8 cellular contexts compared by ENCODE assay signal in genomic region chr6:149922642-149923326, GRCh38. TPM values are rescaled to one million over a fixed set of nuclear protein-coding genes. Genes with fewer than 3 reads are reported as not detected.
DNase-seq lines count a peak whose midpoint lies in the region; ATAC-seq and TF ChIP-seq lines count a peak whose summit lies in the region.

A gene with protein sequence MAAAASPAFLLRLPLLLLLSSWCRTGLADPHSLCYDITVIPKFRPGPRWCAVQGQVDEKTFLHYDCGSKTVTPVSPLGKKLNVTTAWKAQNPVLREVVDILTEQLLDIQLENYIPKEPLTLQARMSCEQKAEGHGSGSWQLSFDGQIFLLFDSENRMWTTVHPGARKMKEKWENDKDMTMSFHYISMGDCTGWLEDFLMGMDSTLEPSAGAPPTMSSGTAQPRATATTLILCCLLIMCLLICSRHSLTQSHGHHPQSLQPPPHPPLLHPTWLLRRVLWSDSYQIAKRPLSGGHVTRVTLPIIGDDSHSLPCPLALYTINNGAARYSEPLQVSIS (minus strand): TSS chr6:149923121. CDS start chr6:149923010, 111 bp downstream.

- H2AFZ ChIP-seq in PC-3 (ENCODE audit: low read length) = peak within 1 kb of the TSS; percentile 92

- CTCF ChIA-PET in PC-3 (lab: Charles Lee) = no interaction called here

- peak within 1 kb of the TSS; percentile 91 for H3K4me2 ChIP-seq in PC-3 (ENCODE audit: low read length)

- H3K36me3 ChIP-seq in PC-3 (ENCODE audit: low read depth, low read length) = no peaks in the 10 kb centered on the region; the same call in 1 of the 2 replicates
- H3K36me3 ChIP-seq in esophagus (ENCODE audit: control insufficient read depth in 2 of 2, insufficient read depth in 2 of 2, low read length in 1 of 2) = peaks cover 0 to 4% of the 10 kb centered on the region in 2 donors

- ATAC-seq in PC-3 = peak; percentile 84
- ATAC-seq in activated T-cell treated with anti-CD3 and anti-CD28 coated beads, Interleukin-2, amount 50 U/mL, for 4 hours = peak; percentile 96
- ATAC-seq in HG03159 (IDR thresholded peaks at IDR 0.05; ENCODE audit: unreplicated experiment) = no peak

- peaks cover 20% of the 10 kb centered on the region for H3K27me3 ChIP-seq in HL-60 (ENCODE audit: insufficient read depth, poor library complexity, severe bottlenecking)
- H3K27me3 ChIP-seq in PC-3 (ENCODE audit: low read length) = no peaks in the 10 kb centered on the region
- H3K27me3 ChIP-seq in esophagus (ENCODE audit: control insufficient read depth in 1 of 2, insufficient read depth in 2 of 2, low read length in 2 of 2) = no peaks in the 10 kb centered on the region
- peaks cover 66% of the 10 kb centered on the region for H3K27me3 ChIP-seq in mononuclear cell (ENCODE audit: insufficient read depth, low read length)

- H3F3A ChIP-seq in PC-3 (ENCODE audit: low read length, unreplicated experiment) = no peaks in the 10 kb centered on the region

- no peak for TF ChIP-seq CTCF in HL-60 (IDR thresholded peaks at IDR 0.05; ENCODE audit: insufficient read depth, low read length)
- no peak for TF ChIP-seq CTCF in PC-3 (conservative IDR thresholded peaks at IDR 0.05; ENCODE audit: low read depth, low read length)

- H3K36me3 Mint-ChIP-seq in activated T-cell treated with anti-CD3 and anti-CD28 coated beads, Interleukin-2, amount 50 U/mL, for 4 hours (ENCODE audit: insufficient read depth) = no peaks in the 10 kb centered on the region

- H3K9me3 Mint-ChIP-seq in activated T-cell treated with anti-CD3 and anti-CD28 coated beads, Interleukin-2, amount 50 U/mL, for 4 hours = no peaks in the 10 kb centered on the region

- H3K4me1 Mint-ChIP-seq in activated T-cell treated with anti-CD3 and anti-CD28 coated beads, Interleukin-2, amount 50 U/mL, for 4 hours (ENCODE audit: low read depth) = peaks cover 25% of the 10 kb centered on the region

- WGBS in esophagus, 2 donors = 1 to 2% methylated on average over 37 to 40 of the region's 40 CpGs

- peaks cover 78% of the 10 kb centered on the region for H3K27me3 Mint-ChIP-seq in activated T-cell treated with anti-CD3 and anti-CD28 coated beads, Interleukin-2, amount 50 U/mL, for 4 hours (ENCODE audit: low read depth)

- peak within 1 kb of the TSS; percentile 10 for H3K4me3 ChIP-seq in HL-60 (replicated peaks; ENCODE audit: insufficient read depth, low read length)
- H3K4me3 ChIP-seq in PC-3 (ENCODE audit: low read length) = peak within 1 kb of the TSS; percentile 80
- peak within 1 kb of the TSS; percentile 46 to 63 for H3K4me3 ChIP-seq in esophagus (ENCODE audit: low read depth in 1 of 2, low read length in 2 of 2)
- peak within 1 kb of the TSS; percentile 14 for H3K4me3 ChIP-seq in mononuclear cell (ENCODE audit: low read length)

- H3K4me1 ChIP-seq in PC-3 (ENCODE audit: insufficient read depth, low read length) = peaks cover 8% of the 10 kb centered on the region; the same call in 1 of the 2 replicates
- peaks cover 6 to 19% of the 10 kb centered on the region in 2 donors for H3K4me1 ChIP-seq in esophagus (ENCODE audit: control insufficient read depth in 2 of 2, insufficient read depth in 2 of 2, low read length in 1 of 2)
- peaks cover 25% of the 10 kb centered on the region for H3K4me1 ChIP-seq in mononuclear cell (ENCODE audit: insufficient read depth, low read length)

- no TSS peak for BruUV-seq in PC-3 (replicated peaks; lab: Mats Ljungman, UMichigan)

- H3K27ac ChIP-seq in HL-60 (replicated peaks) (no peak within 1 kb of the TSS), PC-3 (ENCODE audit: low read length) (no peak within 1 kb of the TSS), esophagus (ENCODE audit: low read depth in 2 of 2, low read length in 1 of 2) (peak within 1 kb of the TSS in 1 of 2 donors; percentile 18)

- peak within 1 kb of the TSS; percentile 84 for H3K4me3 Mint-ChIP-seq in activated T-cell treated with anti-CD3 and anti-CD28 coated beads, Interleukin-2, amount 50 U/mL, for 4 hours

- DNase-seq in COLO829 (ENCODE audit: low spot score) = peak; percentile 68
- DNase-seq in HL-60 (ENCODE audit: low read depth in 1 of 2, low spot score in 1 of 2) = peak in 1 of 2 experiments; percentile 87
- DNase-seq in PC-3 = peak; percentile 85
- DNase-seq in activated T-cell treated with anti-CD3 and anti-CD28 coated beads, Interleukin-2, amount 50 U/mL, for 4 hours = peak; percentile 79
- peak; percentile 63 for DNase-seq in stimulated activated CD8-positive, alpha-beta memory T cell treated with anti-CD3 and anti-CD28 coated beads, Interleukin-15, amount 100 ng/mL, for 1 hour (ENCODE audit: low read depth)

- POLR2A ChIA-PET in PC-3 (lab: Charles Lee; ENCODE audit: unreplicated experiment) = no interaction called here

- H3K9me2 ChIP-seq in PC-3 (replicated peaks; ENCODE audit: low read length) = no peaks in the 10 kb centered on the region

- no peaks in the 10 kb centered on the region for H3K79me2 ChIP-seq in PC-3 (ENCODE audit: low read length)

- intact Hi-C loops in PC-3 (cut with micrococcal nuclease) = loop anchor here (10.0 kb wide), 1 partner anchor 378 kb away; the partner anchor contains the start of gene PPIL4

- no peak within 1 kb of the TSS for H3K9ac ChIP-seq in PC-3 (ENCODE audit: low read length)

- H4K20me1 ChIP-seq in PC-3 (ENCODE audit: low read length) = no peaks in the 10 kb centered on the region

- H3K9me3 ChIP-seq in PC-3 (ENCODE audit: low read length) = no peaks in the 10 kb centered on the region
- peaks cover 0 to 1% of the 10 kb centered on the region in 2 donors for H3K9me3 ChIP-seq in esophagus (ENCODE audit: control insufficient read depth in 2 of 2, insufficient read depth in 1 of 2, low read depth in 1 of 2, low read length in 1 of 2)
- H3K9me3 ChIP-seq in mononuclear cell (ENCODE audit: low read depth, low read length) = no peaks in the 10 kb centered on the region

RNA-seq across cellular contexts. Expression of the gene that starts here (rescaled TPM):
- 1.5 and 2.0 TPM in 2 replicates for total RNA-seq in PC-3 (2014; rRNA removed)
- total RNA-seq in activated T-cell treated with anti-CD3 and anti-CD28 coated beads, Interleukin-2, amount 50 U/mL, for 4 hours = not detected
- polyA plus RNA-seq in esophagus = 10 to 100 TPM in 1 of 2 donors, 1 to 10 TPM in 1; 8.9 to 21.2 TPM
- total RNA-seq in mononuclear cell = not detected

Comparison
In these comparisons a context has a peak if more than half of its experiments do, and no peak if none do; other contexts are left out.
1. Peak in DNase-seq and ATAC-seq in activated T-cell treated with anti-CD3 and anti-CD28 coated beads, Interleukin-2, amount 50 U/mL, for 4 hours; RNA of the gene not detected or under 1 TPM.
2. H3K4me3 ChIP-seq: peak in every context shown above with its lines; median percentile 80 in PC-3; 54 in esophagus; 14 in mononuclear cell; 10 in HL-60.